13 cellular contexts compared by ENCODE assay signal in genomic region chr22:17436981-17437410, GRCh38.
DNase-seq lines count a peak whose midpoint lies in the region; ATAC-seq and TF ChIP-seq lines count a peak whose summit lies in the region.
"Had no signal": no experiment of that assay in that cellular context is flagged by ENCODE, and none has a peak within 500 bp of the region (broad histone marks: within the 10 kb centered on the region; RNA-seq: fewer than 3 reads in every experiment).

No MANE protein-coding gene starts in this region.

- H3K4me2 ChIP-seq in Loucy (ENCODE audit: low read depth, low read length, poor library complexity, severe bottlenecking), result peak overlapping the region; percentile 3
- peak overlapping the region; percentile 82 for H3K4me2 ChIP-seq in smooth muscle cell

- H3K79me2 ChIP-seq in Loucy (ENCODE audit: insufficient read depth, low read length) (no peaks in the 10 kb centered on the region), smooth muscle cell (ENCODE audit: low read depth) (peaks cover 50% of the 10 kb centered on the region)

- H3K4me3 Mint-ChIP-seq in HFFc6, result no peak overlapping the region
- H3K4me3 Mint-ChIP-seq: activated naive CD8-positive, alpha-beta T cell treated with anti-CD3 and anti-CD28 coated beads, Interleukin-2, amount 10 ng/mL, durations not matched to agents 7 days and 5 days had no signal

- TF ChIP-seq CTCF in Loucy (conservative IDR thresholded peaks at IDR 0.05; ENCODE audit: low read length) (no peak), dorsolateral prefrontal cortex (IDR thresholded peaks at IDR 0.05 in 54 of 56, conservative IDR thresholded peaks at IDR 0.05 in 2 of 56; ENCODE audit: low read depth in 1 of 56, partially characterized antibody in 56 of 56) (peak in 6 of 56 donors; percentile 1 to 31 (median 4)), smooth muscle cell (IDR thresholded peaks at IDR 0.05; ENCODE audit: borderline replicate concordance, insufficient read depth, poor library complexity, severe bottlenecking) (no peak), HFFc6 (IDR thresholded peaks at IDR 0.05) (no peak), testis (IDR thresholded peaks at IDR 0.05) (no peak)

- H3K4me1 ChIP-seq in Loucy (ENCODE audit: insufficient read depth, low read length, poor library complexity, severe bottlenecking) (peaks cover 10% of the 10 kb centered on the region), smooth muscle cell (ENCODE audit: low read depth) (peaks cover 47% of the 10 kb centered on the region), testis (no peaks in the 10 kb centered on the region)
- H3K4me1 ChIP-seq: Caco-2 had no signal

- intact Hi-C loops in dorsolateral prefrontal cortex (cut with DNase I) (loop anchor here (2.0 to 5.0 kb wide), 4 partner anchors 35 to 70 kb away; partner anchors contain the start of gene CECR2 (in 2 of the 2)), testis (cut with DNase I; ENCODE audit: low total_unique reads) (no loop called here)

- no peaks in the 10 kb centered on the region for H3K9me2 ChIP-seq in Loucy (replicated peaks; ENCODE audit: low read depth, low read length)

- H3K27me3 ChIP-seq in Loucy (ENCODE audit: insufficient read depth, low read length, poor library complexity, severe bottlenecking) (no peaks in the 10 kb centered on the region), dorsolateral prefrontal cortex (peaks cover 0 to 5% (median 0%) of the 10 kb centered on the region in 45 donors), smooth muscle cell (ENCODE audit: low read depth) (no peaks in the 10 kb centered on the region), testis (no peaks in the 10 kb centered on the region)
- H3K27me3 ChIP-seq: heart left ventricle had no signal

- H3K9me3 ChIP-seq in Loucy (ENCODE audit: insufficient read depth, low read depth, low read length) (no peaks in the 10 kb centered on the region), smooth muscle cell (replicated peaks; ENCODE audit: low read depth) (no peaks in the 10 kb centered on the region), testis (no peaks in the 10 kb centered on the region)
- H3K9me3 ChIP-seq: Caco-2, heart left ventricle had no signal

- H2AFZ ChIP-seq in Loucy (ENCODE audit: low read length) (0 out of 2 replicates have a peak overlapping the region, but pooled peaks have one; percentile 6), smooth muscle cell (ENCODE audit: low read depth) (peak overlapping the region; percentile 81)

- H3K36me3 Mint-ChIP-seq in HFFc6 (ENCODE audit: low read depth), result no peaks in the 10 kb centered on the region
- H3K36me3 Mint-ChIP-seq: activated naive CD8-positive, alpha-beta T cell treated with anti-CD3 and anti-CD28 coated beads, Interleukin-2, amount 10 ng/mL, durations not matched to agents 7 days and 5 days had no signal

- no peaks in the 10 kb centered on the region for H3K4me1 Mint-ChIP-seq in HFFc6 (ENCODE audit: low read depth)

- peak overlapping the region in 58 of 59 donors; percentile 37 to 98 (median 88) for H3K27ac ChIP-seq in dorsolateral prefrontal cortex
- peak overlapping the region; percentile 81 for H3K27ac ChIP-seq in smooth muscle cell (ENCODE audit: low read depth)
- no peak overlapping the region for H3K27ac ChIP-seq in testis

- H3K9me3 Mint-ChIP-seq in HFFc6, result no peaks in the 10 kb centered on the region
- H3K9me3 Mint-ChIP-seq: activated naive CD8-positive, alpha-beta T cell treated with anti-CD3 and anti-CD28 coated beads, Interleukin-2, amount 10 ng/mL, durations not matched to agents 7 days and 5 days had no signal

- no peak for ATAC-seq in HG02840 (IDR thresholded peaks at IDR 0.05; ENCODE audit: low FRiP score, unreplicated experiment)

- H3K4me3 ChIP-seq in Loucy (ENCODE audit: low read length, poor library complexity, severe bottlenecking) (no peak overlapping the region), dorsolateral prefrontal cortex (peak overlapping the region in 46 of 59 donors; percentile 0 to 53 (median 26)), smooth muscle cell (peak overlapping the region; percentile 31), testis (no peak overlapping the region)

- H4K20me1 ChIP-seq in Loucy (ENCODE audit: insufficient read depth, low read length, poor library complexity, severe bottlenecking), result no peaks in the 10 kb centered on the region
- H4K20me1 ChIP-seq in smooth muscle cell (ENCODE audit: low read depth), result no peaks in the 10 kb centered on the region

- H3K27me3 Mint-ChIP-seq in HFFc6 (ENCODE audit: insufficient read depth), result peaks cover 4% of the 10 kb centered on the region

- DNase-seq in dorsolateral prefrontal cortex, result peak; percentile 47 to 89 (median 81)
- peak; percentile 95 for DNase-seq in medulla oblongata (ENCODE audit: extremely low spot score)
- DNase-seq in smooth muscle cell (lab: John Stamatoyannopoulos, UW; ENCODE audit: unreplicated experiment), result no peak
- DNase-seq in HFFc6, result no peak
- DNase-seq in testis, result no peak
- DNase-seq: activated naive CD8-positive, alpha-beta T cell treated with anti-CD3 and anti-CD28 coated beads, Interleukin-2, amount 10 ng/mL, durations not matched to agents 7 days and 5 days; Caco-2; effector memory CD4-positive, alpha-beta T cell; NCI-H2107; T1000 had no signal

- TF ChIP-seq POLR2A in testis (IDR thresholded peaks at IDR 0.05), result no peak

- H3F3A ChIP-seq in Loucy (ENCODE audit: low read depth) (no peaks in the 10 kb centered on the region), smooth muscle cell (ENCODE audit: low read depth) (peaks cover 35% of the 10 kb centered on the region)

- no peak overlapping the region for H3K27ac Mint-ChIP-seq in HFFc6
- H3K27ac Mint-ChIP-seq: activated naive CD8-positive, alpha-beta T cell treated with anti-CD3 and anti-CD28 coated beads, Interleukin-2, amount 10 ng/mL, durations not matched to agents 7 days and 5 days had no signal

- 4% methylated on average over 8 of the region's 8 CpGs for WGBS in smooth muscle cell (ENCODE audit: low lambda C conversion rate)
- WGBS in testis, 2 donors, result 35 to 44% methylated on average over 8 of the region's 8 CpGs

- no peak overlapping the region for H3K9ac ChIP-seq in Loucy (ENCODE audit: low read depth, low read length, poor library complexity, severe bottlenecking)
- peak overlapping the region; percentile 27 for H3K9ac ChIP-seq in smooth muscle cell (ENCODE audit: low read depth)

- H3K36me3 ChIP-seq in Loucy (ENCODE audit: insufficient read depth, low read length), result no peaks in the 10 kb centered on the region
- H3K36me3 ChIP-seq in smooth muscle cell (ENCODE audit: low read depth), result no peaks in the 10 kb centered on the region
- no peaks in the 10 kb centered on the region for H3K36me3 ChIP-seq in testis (ENCODE audit: low read depth, missing control alignments)
- H3K36me3 ChIP-seq: heart left ventricle had no signal

Comparison
In these comparisons a context has a peak if more than half of its experiments do, and no peak if none do; other contexts are left out.
1. H3K4me3 ChIP-seq: peak in dorsolateral prefrontal cortex (46 of 59) and smooth muscle cell (single experiment); none in Loucy (single experiment) and testis (0 of 2).
2. DNase-seq: peak in dorsolateral prefrontal cortex (10 of 10) and medulla oblongata (single experiment); none in smooth muscle cell (single experiment), HFFc6 (single experiment) and testis (single experiment).
3. H3K27ac ChIP-seq: peak in dorsolateral prefrontal cortex (58 of 59) and smooth muscle cell (single experiment); none in testis (0 of 2).